In the genomic region with DNA sequence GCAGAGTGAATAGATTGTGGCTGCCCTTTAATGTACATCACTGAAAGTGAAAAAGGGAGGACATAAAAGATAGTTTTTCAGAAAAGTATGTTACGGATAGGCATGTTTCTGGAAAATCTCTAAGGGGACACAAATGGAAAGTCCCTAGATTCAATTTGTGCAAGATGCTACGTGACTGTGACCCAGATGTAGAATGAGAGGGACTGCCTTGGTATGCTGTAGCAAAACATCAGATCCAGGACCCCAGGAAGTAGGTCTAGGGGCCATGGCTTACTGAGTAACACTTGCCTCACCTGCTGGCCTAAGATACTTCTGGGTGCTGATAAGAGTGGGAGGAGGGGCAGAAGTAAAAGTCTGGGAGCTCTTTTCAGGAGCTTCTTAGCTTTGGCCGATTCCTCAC, we compare ENCODE assay signal across 20 cellular contexts.
A peak's percentile ranks its signal among the peaks of the same experiment; 100 is the strongest.
DNase-seq lines count a peak whose midpoint lies in the region; ATAC-seq and TF ChIP-seq lines count a peak whose summit lies in the region.
"Had no signal": no experiment of that assay in that cellular context is flagged by ENCODE, and none has a peak within 500 bp of the region (broad histone marks: within the 10 kb centered on the region; RNA-seq: fewer than 3 reads in every experiment).

No MANE protein-coding gene starts in this region.

- H3K4me3 ChIP-seq in dorsolateral prefrontal cortex = no peak overlapping the region
- H3K4me3 ChIP-seq in mesendoderm (ENCODE audit: low read length) = no peak overlapping the region
- H3K4me3 ChIP-seq in A673 (ENCODE audit: low read depth, low read length, poor library complexity, severe bottlenecking) = no peak overlapping the region
- H3K4me3 ChIP-seq: A549, BLaER1 had no signal

- no peak overlapping the region for H2BK120ac ChIP-seq in mesendoderm (ENCODE audit: low read depth, low read length)

- no peak overlapping the region for H2BK5ac ChIP-seq in mesendoderm (ENCODE audit: low read length)

- no peak overlapping the region for H4K5ac ChIP-seq in mesendoderm (ENCODE audit: low read length)

- intact Hi-C loops in dorsolateral prefrontal cortex (cut with DNase I) = no loop called here
- intact Hi-C loops in A673 (cut with micrococcal nuclease; ENCODE audit: unreplicated experiment) = no loop called here

- H3K27me3 ChIP-seq in dorsolateral prefrontal cortex (no peaks in the 10 kb centered on the region), mesendoderm (ENCODE audit: insufficient read depth, low read length, poor library complexity) (no peaks in the 10 kb centered on the region), A673 (replicated peaks; ENCODE audit: insufficient read depth, low read depth, low read length, poor library complexity) (no peaks in the 10 kb centered on the region)
- H3K27me3 ChIP-seq: BLaER1 had no signal

- CTCF ChIA-PET in WTC11 (lab: Charles Lee) (no interaction called here), A673 (lab: Charles Lee) (no interaction called here)

- no peak overlapping the region for H3K18ac ChIP-seq in mesendoderm (ENCODE audit: low read length)

- H3K27me3 Mint-ChIP-seq in WTC11 (ENCODE audit: low read depth) = peaks cover 3% of the 10 kb centered on the region; the same call in 1 of the 2 replicates
- H3K27me3 Mint-ChIP-seq: CD4-positive, alpha-beta memory T cell had no signal

- H3K23ac ChIP-seq in mesendoderm (ENCODE audit: low read length) = no peak overlapping the region

- no peaks in the 10 kb centered on the region for H3K9me3 ChIP-seq in A673 (ENCODE audit: low read depth, low read length, poor library complexity, severe bottlenecking)

- peaks cover 43% of the 10 kb centered on the region for H3K4me1 Mint-ChIP-seq in WTC11
- H3K4me1 Mint-ChIP-seq: CD14-positive monocyte; CD4-positive, alpha-beta memory T cell; IgD-negative memory B cell had no signal

- no peak overlapping the region for H3K4me2 ChIP-seq in mesendoderm (ENCODE audit: low read length)
- H3K4me2 ChIP-seq: A549, BLaER1 had no signal

- no peak overlapping the region for H2BK15ac ChIP-seq in mesendoderm (replicated peaks; ENCODE audit: low read depth)

- no peak overlapping the region for H3K56ac ChIP-seq in mesendoderm (ENCODE audit: low read length)

- WGBS in mesendoderm (ENCODE audit: extremely low coverage, insufficient coverage, low lambda C conversion rate) = no CpG with 5 or more reads among the region's 3 CpGs

- no peak overlapping the region for H3K4ac ChIP-seq in mesendoderm (ENCODE audit: low read depth, low read length)

- no peak for DNase-seq in WTC11 (ENCODE audit: low spot score)
- DNase-seq in dorsolateral prefrontal cortex = no peak
- DNase-seq in mesendoderm = peak; percentile 32
- DNase-seq in A673 (ENCODE audit: low spot score) = no peak
- DNase-seq in NCI-H526 treated with DMSO at 0.1 percent for 48 hours (lab: John Stamatoyannopoulos, UW) = no peak
- no peak for DNase-seq in NCI-H524 treated with DMSO at 0.1 percent for 48 hours (lab: John Stamatoyannopoulos, UW)
- DNase-seq: CD4-positive, alpha-beta memory T cell; DMS153; DMS79; GDM1; GOT3; H7; HFFc6 had no signal

- H3K4me1 ChIP-seq in mesendoderm (ENCODE audit: control insufficient read depth, low read depth, low read length) (peaks cover 6% of the 10 kb centered on the region), A673 (ENCODE audit: insufficient read depth, low read length, poor library complexity, severe bottlenecking) (no peaks in the 10 kb centered on the region)
- H3K4me1 ChIP-seq: A549 had no signal

- no peak overlapping the region for H4K8ac ChIP-seq in mesendoderm (ENCODE audit: low read depth, low read length)

- H3K27ac ChIP-seq in dorsolateral prefrontal cortex = peak overlapping the region in 56 of 59 donors; percentile 11 to 100 (median 74)
- H3K27ac ChIP-seq in mesendoderm (ENCODE audit: low read depth, low read length) = no peak overlapping the region
- no peak overlapping the region for H3K27ac ChIP-seq in A673 (ENCODE audit: low read depth, low read length, poor library complexity, severe bottlenecking)
- H3K27ac ChIP-seq: A549, BLaER1 had no signal

- no TSS peak for BruUV-seq in A673 (replicated peaks; lab: Mats Ljungman, UMichigan)

- H3K79me2 ChIP-seq in mesendoderm (ENCODE audit: control insufficient read depth, insufficient read depth, low read length) = no peaks in the 10 kb centered on the region

- H3K9ac ChIP-seq in mesendoderm (ENCODE audit: low read length) = no peak overlapping the region
- H3K9ac ChIP-seq: BLaER1 had no signal

- H3K27ac Mint-ChIP-seq in WTC11 = no peak overlapping the region
- H3K27ac Mint-ChIP-seq: CD14-positive monocyte; CD4-positive, alpha-beta memory T cell; HFFc6; IgD-negative memory B cell had no signal

- H3K4me3 Mint-ChIP-seq in WTC11 = no peak overlapping the region
- H3K4me3 Mint-ChIP-seq: CD14-positive monocyte; CD4-positive, alpha-beta memory T cell; HFFc6; IgD-negative memory B cell had no signal

- POLR2A ChIA-PET in WTC11 (lab: Charles Lee) (no interaction called here), A673 (lab: Charles Lee; ENCODE audit: low non-redundant PET) (no interaction called here)

- H3K79me1 ChIP-seq in mesendoderm (ENCODE audit: low read length) = no peaks in the 10 kb centered on the region

- H3K9me3 Mint-ChIP-seq in WTC11 = peaks cover 16% of the 10 kb centered on the region
- H3K9me3 Mint-ChIP-seq: HFFc6 had no signal

- peaks cover 12% of the 10 kb centered on the region for H3K36me3 Mint-ChIP-seq in WTC11
- H3K36me3 Mint-ChIP-seq: CD14-positive monocyte; CD4-positive, alpha-beta memory T cell; IgD-negative memory B cell had no signal

- no peak overlapping the region for H2AK5ac ChIP-seq in mesendoderm (ENCODE audit: low read length)

- TF ChIP-seq CTCF in WTC11 (IDR thresholded peaks at IDR 0.05) (no peak), dorsolateral prefrontal cortex (IDR thresholded peaks at IDR 0.05 in 54 of 56, conservative IDR thresholded peaks at IDR 0.05 in 2 of 56; ENCODE audit: low read depth in 1 of 56, partially characterized antibody in 56 of 56) (no peak), A673 (conservative IDR thresholded peaks at IDR 0.05; ENCODE audit: low read depth, low read length) (no peak)

- no peaks in the 10 kb centered on the region for H3K36me3 ChIP-seq in mesendoderm (ENCODE audit: control insufficient read depth, insufficient read depth, low read length)
- no peaks in the 10 kb centered on the region for H3K36me3 ChIP-seq in A673 (ENCODE audit: insufficient read depth, low read length, poor library complexity, severe bottlenecking)

- 0 out of 2 replicates have a peak, but pooled peaks have one; percentile 23 for ATAC-seq in WTC11
- no peak for ATAC-seq in HG03095 (IDR thresholded peaks at IDR 0.05; ENCODE audit: unreplicated experiment)
- ATAC-seq: A549, HCT116, HepG2 had no signal

TF ChIP-seq in WTC11, 78 proteins besides CTCF, POLR2A, EP300 and RAD21:
- TF ChIP-seq SMAD4 (CRISPR knock-in tag; IDR thresholded peaks at IDR 0.05) (no peak), ZNF232 (CRISPR knock-in tag; IDR thresholded peaks at IDR 0.05) (no peak), NR1H2 (CRISPR knock-in tag; IDR thresholded peaks at IDR 0.05) (no peak), MYBL2 (CRISPR knock-in tag; IDR thresholded peaks at IDR 0.05) (no peak)

Comparison
In these comparisons a context has a peak if more than half of its experiments do, and no peak if none do; other contexts are left out.
1. H3K27ac ChIP-seq: peak in dorsolateral prefrontal cortex (56 of 59); none in mesendoderm (single experiment) and A673 (single experiment).